Comparison of ENCODE assay signal across 15 cellular contexts in genomic region chr16:2216330-2216729, GRCh38. TPM values are rescaled to one million over a fixed set of nuclear protein-coding genes. Genes with fewer than 3 reads are reported as not detected.
DNase-seq lines count a peak whose midpoint lies in the region; FAIRE-seq and TF ChIP-seq lines count a peak whose summit lies in the region.
"Had no signal": no experiment of that assay in that cellular context is flagged by ENCODE, and none has a peak within 500 bp of the region (broad histone marks: within the 10 kb centered on the region; RNA-seq: fewer than 3 reads in every experiment).

No MANE protein-coding gene starts in this region.

- peaks cover 12% of the 10 kb centered on the region for H3K4me1 Mint-ChIP-seq in T-helper 2 cell treated with Interferon-gamma antibody and Interleukin-4, amounts not matched to agents 5 μg/mL and 100 μg/mL, for 36 hours (ENCODE audit: low read depth)
- H3K4me1 Mint-ChIP-seq in astrocyte (ENCODE audit: low read depth, unreplicated experiment): peaks cover 12% of the 10 kb centered on the region
- H3K4me1 Mint-ChIP-seq in neural progenitor cell: peaks cover 21% of the 10 kb centered on the region

- H3K36me3 ChIP-seq in Karpas-422 (ENCODE audit: insufficient read depth, low read length) (no peaks in the 10 kb centered on the region), astrocyte (ENCODE audit: insufficient read depth, low read length) (no peaks in the 10 kb centered on the region), neural progenitor cell (no peaks in the 10 kb centered on the region), suprapubic skin (no peaks in the 10 kb centered on the region)
- H3K36me3 ChIP-seq: right atrium auricular region, thyroid gland had no signal

- no peak for TF ChIP-seq POLR2A in suprapubic skin (IDR thresholded peaks at IDR 0.05)

- peak overlapping the region; percentile 65 for H3K27ac Mint-ChIP-seq in T-helper 2 cell treated with Interferon-gamma antibody and Interleukin-4, amounts not matched to agents 5 μg/mL and 100 μg/mL, for 36 hours
- H3K27ac Mint-ChIP-seq in astrocyte (ENCODE audit: unreplicated experiment) (peak overlapping the region; percentile 26), neural progenitor cell (no peak overlapping the region)

- H4K20me1 ChIP-seq in Karpas-422 (ENCODE audit: insufficient read depth, low read depth, low read length) (peaks cover 16% of the 10 kb centered on the region; the same call in 1 of the 2 replicates), astrocyte (ENCODE audit: insufficient read depth, low read length) (peaks cover 19% of the 10 kb centered on the region), neural progenitor cell (ENCODE audit: low read depth) (peaks cover 25% of the 10 kb centered on the region)

- no peaks in the 10 kb centered on the region for H3K9me2 ChIP-seq in Karpas-422 (replicated peaks; ENCODE audit: insufficient read depth, low read length)

- H3K9me3 Mint-ChIP-seq in T-helper 2 cell treated with Interferon-gamma antibody and Interleukin-4, amounts not matched to agents 5 μg/mL and 100 μg/mL, for 36 hours: no peaks in the 10 kb centered on the region
- no peaks in the 10 kb centered on the region for H3K9me3 Mint-ChIP-seq in astrocyte (ENCODE audit: unreplicated experiment)
- no peaks in the 10 kb centered on the region for H3K9me3 Mint-ChIP-seq in neural progenitor cell

- H3K4me1 ChIP-seq in Karpas-422 (ENCODE audit: low read length) (peaks cover 28% of the 10 kb centered on the region), astrocyte (ENCODE audit: insufficient read depth, low read length) (peaks cover 19% of the 10 kb centered on the region), neural progenitor cell (peaks cover 11% of the 10 kb centered on the region), suprapubic skin (peaks cover 36% of the 10 kb centered on the region)

- H3K79me2 ChIP-seq in Karpas-422 (ENCODE audit: low read length): peaks cover 34% of the 10 kb centered on the region
- H3K79me2 ChIP-seq in astrocyte (ENCODE audit: insufficient read depth, low read length): peaks cover 29% of the 10 kb centered on the region
- H3K79me2 ChIP-seq in neural progenitor cell (ENCODE audit: low read depth): peaks cover 32% of the 10 kb centered on the region

- TF ChIP-seq EP300 in suprapubic skin (IDR thresholded peaks at IDR 0.05): no peak

- H3K27me3 Mint-ChIP-seq in T-helper 2 cell treated with Interferon-gamma antibody and Interleukin-4, amounts not matched to agents 5 μg/mL and 100 μg/mL, for 36 hours (ENCODE audit: low read depth): no peaks in the 10 kb centered on the region
- H3K27me3 Mint-ChIP-seq in astrocyte (ENCODE audit: low read depth, unreplicated experiment) (no peaks in the 10 kb centered on the region), neural progenitor cell (ENCODE audit: insufficient read depth, low read depth) (peaks cover 8% of the 10 kb centered on the region)

- H3K9ac ChIP-seq in Karpas-422 (ENCODE audit: low read length): no peak overlapping the region
- H3K9ac ChIP-seq in astrocyte (ENCODE audit: low read length): no peak overlapping the region
- H3K9ac ChIP-seq in neural progenitor cell: no peak overlapping the region

- 94% methylated on average over 4 of the region's 4 CpGs for WGBS in suprapubic skin

- peaks cover 41% of the 10 kb centered on the region for H3F3A ChIP-seq in neural progenitor cell (ENCODE audit: low read depth)

- H3K4me3 ChIP-seq in Karpas-422 (ENCODE audit: low read length): peak overlapping the region; percentile 32; the same call in 1 of the 2 replicates
- H3K4me3 ChIP-seq in astrocyte (ENCODE audit: insufficient read depth, low read depth, low read length): no peak overlapping the region
- H3K4me3 ChIP-seq in neural progenitor cell: no peak overlapping the region
- H3K4me3 ChIP-seq in suprapubic skin: no peak overlapping the region

- H3K36me3 Mint-ChIP-seq in T-helper 2 cell treated with Interferon-gamma antibody and Interleukin-4, amounts not matched to agents 5 μg/mL and 100 μg/mL, for 36 hours (ENCODE audit: low read depth): peaks cover 11% of the 10 kb centered on the region
- H3K36me3 Mint-ChIP-seq in astrocyte (ENCODE audit: low read depth, unreplicated experiment) (no peaks in the 10 kb centered on the region), neural progenitor cell (peaks cover 4% of the 10 kb centered on the region)

- H3K27ac ChIP-seq in Karpas-422 (ENCODE audit: low read length) (no peak overlapping the region), astrocyte (ENCODE audit: low read depth, low read length) (no peak overlapping the region), neural progenitor cell (no peak overlapping the region), suprapubic skin (no peak overlapping the region)

- H3K4me3 Mint-ChIP-seq in T-helper 2 cell treated with Interferon-gamma antibody and Interleukin-4, amounts not matched to agents 5 μg/mL and 100 μg/mL, for 36 hours: peak overlapping the region; percentile 40
- H3K4me3 Mint-ChIP-seq in astrocyte (ENCODE audit: unreplicated experiment): peak overlapping the region; percentile 87
- H3K4me3 Mint-ChIP-seq in neural progenitor cell: peak overlapping the region; percentile 91

- no peak for DNase-seq in T-helper 2 cell treated with Interferon-gamma antibody and Interleukin-4, amounts not matched to agents 5 μg/mL and 100 μg/mL, for 36 hours (ENCODE audit: low spot score)
- DNase-seq in T-helper 2 cell: no peak
- DNase-seq in Karpas-422: no peak
- DNase-seq in astrocyte (ENCODE audit: low read depth): no peak
- DNase-seq in neural progenitor cell (ENCODE audit: low spot score): no peak
- DNase-seq in stimulated activated CD4-positive, alpha-beta T cell treated with anti-CD3 and anti-CD28 coated beads, Interleukin-2, amount 100 ng/mL, for 24 hours: no peak
- no peak for DNase-seq in Kasumi-1 (lab: John Stamatoyannopoulos, UW)
- no peak for DNase-seq in suprapubic skin (ENCODE audit: low spot score in 2 of 2)
- DNase-seq: DMS79, midbrain, thyroid gland had no signal

- peak overlapping the region; percentile 30 for H3K4me2 ChIP-seq in Karpas-422 (ENCODE audit: low read depth, low read length, poor library complexity, severe bottlenecking)
- no peak overlapping the region for H3K4me2 ChIP-seq in astrocyte (ENCODE audit: low read length)
- H3K4me2 ChIP-seq in neural progenitor cell: peak overlapping the region; percentile 73

- no peaks in the 10 kb centered on the region for H3K27me3 ChIP-seq in Karpas-422 (ENCODE audit: low read length)
- no peaks in the 10 kb centered on the region for H3K27me3 ChIP-seq in astrocyte (ENCODE audit: insufficient read depth, low read length)
- no peaks in the 10 kb centered on the region for H3K27me3 ChIP-seq in neural progenitor cell
- H3K27me3 ChIP-seq in suprapubic skin: no peaks in the 10 kb centered on the region
- H3K27me3 ChIP-seq: esophagus muscularis mucosa, right atrium auricular region, thyroid gland had no signal

- H3K9me3 ChIP-seq in Karpas-422 (ENCODE audit: low read length) (no peaks in the 10 kb centered on the region), astrocyte (ENCODE audit: insufficient read depth, low read depth, low read length) (no peaks in the 10 kb centered on the region), neural progenitor cell (ENCODE audit: low read depth) (no peaks in the 10 kb centered on the region), suprapubic skin (no peaks in the 10 kb centered on the region)
- H3K9me3 ChIP-seq: esophagus muscularis mucosa, right atrium auricular region, thyroid gland had no signal

- no peak overlapping the region for H2AFZ ChIP-seq in Karpas-422 (ENCODE audit: low read length)
- H2AFZ ChIP-seq in astrocyte (ENCODE audit: low read depth, low read length): no peak overlapping the region
- no peak overlapping the region for H2AFZ ChIP-seq in neural progenitor cell (replicated peaks)

- no peak for TF ChIP-seq CTCF in astrocyte (IDR thresholded peaks at IDR 0.05; ENCODE audit: insufficient read depth, low read depth, low read length)
- no peak for TF ChIP-seq CTCF in neural progenitor cell (IDR thresholded peaks at IDR 0.05)
- TF ChIP-seq CTCF in suprapubic skin (IDR thresholded peaks at IDR 0.05): no peak

- no peak for FAIRE-seq in astrocyte (lab: Jason Lieb, UNC)
- FAIRE-seq: A204.1, RCC 7860 had no signal

RNA-seq across cellular contexts. Expression of gene PGP, which starts 1.7 kb away (rescaled TPM):
- 26.5 and 42.1 TPM in 2 replicates for total RNA-seq in Karpas-422 (2014; rRNA removed; shearing (Covaris generic); ENCODE audit: low replicate concordance)
- total RNA-seq in astrocyte: 19.4 and 21.1 TPM in 2 replicates
- 13.3 and 42.9 TPM in 2 replicates for total RNA-seq in neural progenitor cell (ENCODE audit: low replicate concordance)
- 1 to 10 TPM; 6.8 to 9.5 (median 7.6) TPM for total RNA-seq in suprapubic skin

RNA-seq across cellular contexts. Expression of gene BRICD5, which starts 5.7 kb away (rescaled TPM):
- total RNA-seq in Karpas-422 (2014; rRNA removed; shearing (Covaris generic); ENCODE audit: low replicate concordance): 3.7 and 7.9 TPM in 2 replicates
- 6.4 and 7.0 TPM in 2 replicates for total RNA-seq in astrocyte
- 5.2 and 14.5 TPM in 2 replicates for total RNA-seq in neural progenitor cell (ENCODE audit: low replicate concordance)
- 1 to 10 TPM; 2.2 to 10.0 (median 3.2) TPM for total RNA-seq in suprapubic skin

RNA-seq across cellular contexts. Expression of gene E4F1, which starts 7.1 kb away (rescaled TPM):
- 14.8 and 36.9 TPM in 2 replicates for total RNA-seq in Karpas-422 (2014; rRNA removed; shearing (Covaris generic); ENCODE audit: low replicate concordance)
- 22.5 and 22.8 TPM in 2 replicates for total RNA-seq in astrocyte
- total RNA-seq in neural progenitor cell (ENCODE audit: low replicate concordance): 7.4 and 37.7 TPM in 2 replicates
- total RNA-seq in suprapubic skin: 10 to 100 TPM; 42.1 to 79.3 (median 54.2) TPM

RNA-seq across cellular contexts. Expression of gene MLST8, which starts 11.1 kb away (rescaled TPM):
- 46.3 and 67.0 TPM in 2 replicates for total RNA-seq in Karpas-422 (2014; rRNA removed; shearing (Covaris generic); ENCODE audit: low replicate concordance)
- total RNA-seq in astrocyte (32.6 and 34.7 TPM in 2 replicates), neural progenitor cell (ENCODE audit: low replicate concordance) (24.9 and 89.0 TPM in 2 replicates), suprapubic skin (10 to 100 TPM; 52.3 to 69.5 (median 55.1) TPM)

RNA-seq across cellular contexts. Expression of gene DNASE1L2, which starts 19.9 kb away (rescaled TPM):
- total RNA-seq in Karpas-422 (2014; rRNA removed; shearing (Covaris generic); ENCODE audit: low replicate concordance): 0.78 and 5.2 TPM in 2 replicates
- 1.2 and 1.3 TPM in 2 replicates for total RNA-seq in astrocyte
- total RNA-seq in neural progenitor cell (ENCODE audit: low replicate concordance): 0.21 and 1.6 TPM in 2 replicates
- 10 to 100 TPM; 17.0 to 72.6 (median 42.8) TPM for total RNA-seq in suprapubic skin

Comparison
In these comparisons a context has a peak if more than half of its experiments do, and no peak if none do; other contexts are left out.
1. H3K4me3 Mint-ChIP-seq: peak in every context shown above with its lines; median percentile 91 in neural progenitor cell; 87 in astrocyte; 40 in T-helper 2 cell treated with Interferon-gamma antibody and Interleukin-4, amounts not matched to agents 5 μg/mL and 100 μg/mL, for 36 hours.